Comparison of ENCODE assay signal across 13 cellular contexts in genomic region chr13:114140131-114140908, GRCh38. TPM values are rescaled to one million over a fixed set of nuclear protein-coding genes. Genes with fewer than 3 reads are reported as not detected.
DNase-seq lines count a peak whose midpoint lies in the region; TF ChIP-seq lines count a peak whose summit lies in the region.
"Had no signal": no experiment of that assay in that cellular context is flagged by ENCODE, and none has a peak within 500 bp of the region (broad histone marks: within the 10 kb centered on the region; RNA-seq: fewer than 3 reads in every experiment).

No MANE protein-coding gene starts in this region.

- TF ChIP-seq EP300 in sigmoid colon (IDR thresholded peaks at IDR 0.05), result no peak

- no peaks in the 10 kb centered on the region for H3K9me3 Mint-ChIP-seq in progenitor cell of endocrine pancreas (ENCODE audit: low read depth)

- H3K27me3 Mint-ChIP-seq in progenitor cell of endocrine pancreas, result peaks cover 10% of the 10 kb centered on the region
- H3K27me3 Mint-ChIP-seq: activated naive CD8-positive, alpha-beta T cell had no signal

- H3K27ac Mint-ChIP-seq in progenitor cell of endocrine pancreas, result no peak overlapping the region
- H3K27ac Mint-ChIP-seq: activated naive CD8-positive, alpha-beta T cell had no signal

- no peaks in the 10 kb centered on the region for H3K27me3 ChIP-seq in sigmoid colon

- H3K4me1 ChIP-seq in sigmoid colon, result no peaks in the 10 kb centered on the region

- no peak for TF ChIP-seq POLR2A in sigmoid colon (IDR thresholded peaks at IDR 0.05)

- CTCF ChIA-PET in GM10248 (lab: Yijun Ruan, JAX), result no interaction called here

- POLR2A ChIA-PET in GM10248 (lab: Yijun Ruan, JAX), result no interaction called here

- H3K27ac ChIP-seq in sigmoid colon, result no peak overlapping the region

- 24 to 46% methylated on average over 25 of the region's 25 CpGs for WGBS in sigmoid colon, 2 donors

- TF ChIP-seq CTCF in sigmoid colon (IDR thresholded peaks at IDR 0.05), result no peak
- TF ChIP-seq CTCF in progenitor cell of endocrine pancreas (IDR thresholded peaks at IDR 0.05; ENCODE audit: unreplicated experiment), result no peak
- no peak for TF ChIP-seq CTCF in GM10248 (IDR thresholded peaks at IDR 0.05; ENCODE audit: control extremely low read depth, extremely low read depth, low read depth, missing control alignments)

- no peaks in the 10 kb centered on the region for H3K9me3 ChIP-seq in sigmoid colon

- no peaks in the 10 kb centered on the region for H3K4me1 Mint-ChIP-seq in progenitor cell of endocrine pancreas (ENCODE audit: low read depth)

- H3K4me3 ChIP-seq in sigmoid colon, result no peak overlapping the region

- no peak overlapping the region for H3K4me3 Mint-ChIP-seq in progenitor cell of endocrine pancreas (ENCODE audit: low read depth)
- H3K4me3 Mint-ChIP-seq: activated naive CD8-positive, alpha-beta T cell had no signal

- no peaks in the 10 kb centered on the region for H3K36me3 Mint-ChIP-seq in progenitor cell of endocrine pancreas (ENCODE audit: insufficient read depth)
- H3K36me3 Mint-ChIP-seq: activated naive CD8-positive, alpha-beta T cell had no signal

- intact Hi-C loops in sigmoid colon (cut with DNase I), result no loop called here

- peak; percentile 35 to 38 for DNase-seq in activated CD4-positive, alpha-beta T cell treated with anti-CD3 and anti-CD28 coated beads for 4 hours
- no peak for DNase-seq in activated CD4-positive, alpha-beta T cell treated with anti-CD3 and anti-CD28 coated beads, Interleukin-2, amount 50 U/mL, for 48 hours
- DNase-seq in NCI-H345 treated with DMSO at 0.1 percent for 48 hours (lab: John Stamatoyannopoulos, UW; ENCODE audit: unreplicated experiment) (peak; percentile 24), sigmoid colon (peak; percentile 39), NCI-H2196 treated with DMSO at 0.1 percent for 48 hours (lab: John Stamatoyannopoulos, UW; ENCODE audit: unreplicated experiment) (no peak), progenitor cell of endocrine pancreas (ENCODE audit: low spot score, unreplicated experiment) (no peak), GM10248 (ENCODE audit: extremely low spot score) (no peak)
- peak; percentile 52 for DNase-seq in activated naive CD4-positive, alpha-beta T cell treated with Interleukin-2 at 50 U/mL for 16 hours

- H3K36me3 ChIP-seq in sigmoid colon, result no peaks in the 10 kb centered on the region

RNA-seq across cellular contexts. Expression of gene RASA3, which starts 7.9 kb away (rescaled TPM):
- 10 to 100 TPM; 15.0 to 22.4 (median 17.8) TPM for total RNA-seq in sigmoid colon
- polyA plus RNA-seq in sigmoid colon, result 10 to 100 TPM in 1 of 3 donors, 1 to 10 TPM in 2; 4.2 to 16.9 (median 5.4) TPM
- total RNA-seq in progenitor cell of endocrine pancreas, result 6.3 and 7.6 TPM in 2 replicates

RNA-seq across cellular contexts. Expression of gene CFAP97D2, which starts 38.7 kb away (rescaled TPM):
- total RNA-seq in sigmoid colon (not detected), progenitor cell of endocrine pancreas (not detected in 2 replicates)
- under 1 TPM in 1 of 3 donors, not detected in 2; 0.04 TPM for polyA plus RNA-seq in sigmoid colon
- total RNA-seq: epithelial cell of proximal tubule, kidney epithelial cell, renal cortical epithelial cell had no signal
- polyA plus RNA-seq: AG04450 had no signal

Comparison
In these comparisons a context has a peak if more than half of its experiments do, and no peak if none do; other contexts are left out.
1. DNase-seq: peak in activated CD4-positive, alpha-beta T cell treated with anti-CD3 and anti-CD28 coated beads for 4 hours (2 of 2), NCI-H345 treated with DMSO at 0.1 percent for 48 hours (single experiment), activated naive CD4-positive, alpha-beta T cell treated with Interleukin-2 at 50 U/mL for 16 hours (single experiment) and sigmoid colon (single experiment); none in activated CD4-positive, alpha-beta T cell treated with anti-CD3 and anti-CD28 coated beads, Interleukin-2, amount 50 U/mL, for 48 hours (0 of 2), NCI-H2196 treated with DMSO at 0.1 percent for 48 hours (single experiment), progenitor cell of endocrine pancreas (single experiment) and GM10248 (single experiment).